12 cellular contexts compared by ENCODE assay signal in the genomic region with DNA sequence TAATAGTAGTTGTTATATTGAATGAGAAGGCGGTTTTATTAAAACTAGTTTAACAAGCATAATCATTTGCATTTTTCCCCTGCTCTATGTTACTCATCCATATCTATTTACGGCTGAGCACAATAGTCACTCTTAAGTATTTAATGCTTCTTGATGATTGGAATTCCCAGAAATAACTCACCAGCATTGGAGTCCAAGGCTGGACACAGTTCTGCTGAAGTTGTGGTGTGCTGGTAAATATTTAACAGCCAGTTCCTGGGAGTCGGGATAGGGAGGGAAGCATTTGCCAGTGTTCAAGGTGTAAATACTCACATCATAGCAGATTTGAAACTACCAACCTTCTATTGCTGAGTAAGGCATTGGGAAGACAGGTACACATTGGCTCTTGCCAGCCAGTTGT.
DNase-seq lines count a peak whose midpoint lies in the region; ATAC-seq, FAIRE-seq and TF ChIP-seq lines count a peak whose summit lies in the region.
"Had no signal": no experiment of that assay in that cellular context is flagged by ENCODE, and none has a peak within 500 bp of the region (broad histone marks: within the 10 kb centered on the region; RNA-seq: fewer than 3 reads in every experiment).

No MANE protein-coding gene starts in this region.

- H2AFZ ChIP-seq in astrocyte (ENCODE audit: low read depth, low read length), result peak overlapping the region; percentile 21

- no peaks in the 10 kb centered on the region for H3K27me3 ChIP-seq in astrocyte (ENCODE audit: insufficient read depth, low read length)
- H3K27me3 ChIP-seq in vagina, result no peaks in the 10 kb centered on the region

- H3K9me3 Mint-ChIP-seq in astrocyte (ENCODE audit: unreplicated experiment), result no peaks in the 10 kb centered on the region

- no peak overlapping the region for H3K4me3 Mint-ChIP-seq in astrocyte (ENCODE audit: unreplicated experiment)

- DNase-seq in ACHN (peak; percentile 92), HuH-7 (ENCODE audit: low spot score) (peak; percentile 13), astrocyte (ENCODE audit: low read depth) (peak; percentile 88), kidney glomerular epithelial cell (lab: John Stamatoyannopoulos, UW) (peak; percentile 91), vagina (ENCODE audit: extremely low spot score in 2 of 2) (no peak), GM12892 (ENCODE audit: insufficient read length) (no peak)
- no peak for DNase-seq in stimulated activated naive CD4-positive, alpha-beta T cell (lab: John Stamatoyannopoulos, UW)
- DNase-seq: activated naive CD4-positive, alpha-beta T cell treated with Interleukin-2 at 50 U/mL for 16 hours; caudate nucleus; erythroblast; occipital lobe had no signal

- no peaks in the 10 kb centered on the region for H4K20me1 ChIP-seq in astrocyte (ENCODE audit: insufficient read depth, low read length)

- H3K9me3 ChIP-seq in astrocyte (ENCODE audit: insufficient read depth, low read depth, low read length) (no peaks in the 10 kb centered on the region), vagina (no peaks in the 10 kb centered on the region)

- peak overlapping the region; percentile 83 for H3K4me2 ChIP-seq in astrocyte (ENCODE audit: low read length)

- no peaks in the 10 kb centered on the region for H3K36me3 Mint-ChIP-seq in astrocyte (ENCODE audit: low read depth, unreplicated experiment)

- TF ChIP-seq CTCF in astrocyte (IDR thresholded peaks at IDR 0.05; ENCODE audit: insufficient read depth, low read depth, low read length), result no peak
- TF ChIP-seq CTCF in vagina (IDR thresholded peaks at IDR 0.05), result no peak

- peak overlapping the region; percentile 73 for H3K9ac ChIP-seq in astrocyte (ENCODE audit: low read length)

- no peaks in the 10 kb centered on the region for H3K27me3 Mint-ChIP-seq in astrocyte (ENCODE audit: low read depth, unreplicated experiment)

- no peaks in the 10 kb centered on the region for H3K36me3 ChIP-seq in astrocyte (ENCODE audit: insufficient read depth, low read length)
- H3K36me3 ChIP-seq in vagina, result no peaks in the 10 kb centered on the region

- no peaks in the 10 kb centered on the region for H3K79me2 ChIP-seq in astrocyte (ENCODE audit: insufficient read depth, low read length)

- H3K27ac ChIP-seq in astrocyte (ENCODE audit: low read depth, low read length) (peak overlapping the region; percentile 90), vagina (no peak overlapping the region)

- peaks cover 33% of the 10 kb centered on the region for H3K4me1 Mint-ChIP-seq in astrocyte (ENCODE audit: low read depth, unreplicated experiment)

- no peak for TF ChIP-seq POLR2A in vagina (IDR thresholded peaks at IDR 0.05)
- TF ChIP-seq POLR2A in GM12892 (IDR thresholded peaks at IDR 0.05; ENCODE audit: low read depth, low read length), result no peak

- H3K4me3 ChIP-seq in astrocyte (ENCODE audit: insufficient read depth, low read depth, low read length), result no peak overlapping the region
- H3K4me3 ChIP-seq in vagina, result no peak overlapping the region

- no peak for ATAC-seq in GM21717 (IDR thresholded peaks at IDR 0.05; ENCODE audit: unreplicated experiment)

- no peak for FAIRE-seq in astrocyte (lab: Jason Lieb, UNC)
- FAIRE-seq in GM12892 (lab: Jason Lieb, UNC), result no peak

- H3K27ac Mint-ChIP-seq in astrocyte (ENCODE audit: unreplicated experiment), result peak overlapping the region; percentile 97

- intact Hi-C loops in vagina (cut with DNase I), result no loop called here

- peaks cover 25% of the 10 kb centered on the region for H3K4me1 ChIP-seq in astrocyte (ENCODE audit: insufficient read depth, low read length)
- H3K4me1 ChIP-seq in vagina, result peaks cover 13% of the 10 kb centered on the region

- in situ Hi-C loops in ACHN (cut with HindIII; ENCODE audit: low pct_ligation_motif_present, low pct_unique_long_range_greater_than_20kb, low sequenced_read_pairs), result no loop called here

Comparison
In these comparisons a context has a peak if more than half of its experiments do, and no peak if none do; other contexts are left out.
1. DNase-seq: peak in ACHN (single experiment), HuH-7 (single experiment), astrocyte (single experiment) and kidney glomerular epithelial cell (single experiment); none in stimulated activated naive CD4-positive, alpha-beta T cell (0 of 6), vagina (0 of 2) and GM12892 (single experiment).